24 cellular contexts compared by ENCODE assay signal in genomic region chrX:102964941-102965340, GRCh38. TPM values are rescaled to one million over a fixed set of nuclear protein-coding genes. Genes with fewer than 3 reads are reported as not detected.
DNase-seq lines count a peak whose midpoint lies in the region; ATAC-seq, FAIRE-seq and TF ChIP-seq lines count a peak whose summit lies in the region.
"Had no signal": no experiment of that assay in that cellular context is flagged by ENCODE, and none has a peak within 500 bp of the region (broad histone marks: within the 10 kb centered on the region; RNA-seq: fewer than 3 reads in every experiment).

No MANE protein-coding gene starts in this region.

- 0% methylated on average over 1 of the region's 1 CpG for WGBS in A549 (ENCODE audit: missing lambda C conversion rate)
- no CpG with 5 or more reads among the region's 1 CpG for WGBS in H9 (ENCODE audit: extremely low coverage, insufficient read length, low lambda C conversion rate)

- no peaks in the 10 kb centered on the region for H3K23me2 ChIP-seq in H9 (ENCODE audit: insufficient read length, low read depth, low read length, poor library complexity, severe bottlenecking)

- H4K20me1 ChIP-seq in H9 (ENCODE audit: control insufficient read depth, insufficient read depth, insufficient read length) = no peaks in the 10 kb centered on the region
- H4K20me1 ChIP-seq in astrocyte (ENCODE audit: insufficient read depth, low read length) = no peaks in the 10 kb centered on the region
- no peaks in the 10 kb centered on the region for H4K20me1 ChIP-seq in osteoblast (ENCODE audit: insufficient read depth, low read length)

- H3K27ac Mint-ChIP-seq in H9 = no peak overlapping the region
- H3K27ac Mint-ChIP-seq in astrocyte (ENCODE audit: unreplicated experiment) = no peak overlapping the region
- H3K27ac Mint-ChIP-seq: B cell; CD8-positive, alpha-beta T cell had no signal

- H3K27me3 Mint-ChIP-seq in H9 (ENCODE audit: low read depth) (0 out of 2 replicates have a peak, but pooled peaks cover 1% of the 10 kb centered on the region), astrocyte (ENCODE audit: low read depth, unreplicated experiment) (no peaks in the 10 kb centered on the region)
- H3K27me3 Mint-ChIP-seq: B cell had no signal

- H2BK12ac ChIP-seq in H9 (ENCODE audit: insufficient read length, low read depth, low read length) = no peak overlapping the region

- H2BK20ac ChIP-seq in H9 (ENCODE audit: low read depth, low read length, poor library complexity, severe bottlenecking) = no peak overlapping the region

- H3K9me3 Mint-ChIP-seq in H9 (peaks cover 49 to 55% of the 10 kb centered on the region in 2 experiments), astrocyte (ENCODE audit: unreplicated experiment) (peaks cover 6% of the 10 kb centered on the region)
- H3K9me3 Mint-ChIP-seq: CD8-positive, alpha-beta T cell had no signal

- H4K91ac ChIP-seq in H9 (ENCODE audit: insufficient read length, low read depth, low read length) = no peak overlapping the region

- H3K4me3 ChIP-seq in A549 (no peak overlapping the region), astrocyte (ENCODE audit: insufficient read depth, low read depth, low read length) (no peak overlapping the region), osteoblast (ENCODE audit: insufficient read depth, low read length) (no peak overlapping the region), vagina (no peak overlapping the region)

- no peak overlapping the region for H3K23ac ChIP-seq in H9 (ENCODE audit: insufficient read length, low read depth, low read length)

- H2AK5ac ChIP-seq in H9 (ENCODE audit: insufficient read length, low read length) = no peak overlapping the region

- H2AFZ ChIP-seq in H9 (ENCODE audit: low read length) = no peak overlapping the region
- no peak overlapping the region for H2AFZ ChIP-seq in astrocyte (ENCODE audit: low read depth, low read length)
- no peak overlapping the region for H2AFZ ChIP-seq in osteoblast (ENCODE audit: low read length)

- TF ChIP-seq CTCF in A549 (IDR thresholded peaks at IDR 0.05) = no peak
- 0 out of 3 replicates have a peak, but pooled peaks have one; percentile 1 for TF ChIP-seq CTCF in H9 (conservative IDR thresholded peaks at IDR 0.05)
- no peak for TF ChIP-seq CTCF in astrocyte (IDR thresholded peaks at IDR 0.05; ENCODE audit: insufficient read depth, low read depth, low read length)
- no peak for TF ChIP-seq CTCF in osteoblast (IDR thresholded peaks at IDR 0.05; ENCODE audit: extremely low read depth, low read depth, low read length)
- no peak for TF ChIP-seq CTCF in vagina (IDR thresholded peaks at IDR 0.05)

- H3K36me3 ChIP-seq in astrocyte (ENCODE audit: insufficient read depth, low read length) = no peaks in the 10 kb centered on the region
- H3K36me3 ChIP-seq in osteoblast (ENCODE audit: insufficient read depth, low read length) = no peaks in the 10 kb centered on the region
- no peaks in the 10 kb centered on the region for H3K36me3 ChIP-seq in vagina

- H3K79me2 ChIP-seq in H9 (ENCODE audit: insufficient read depth, low read length) (no peaks in the 10 kb centered on the region), astrocyte (ENCODE audit: insufficient read depth, low read length) (no peaks in the 10 kb centered on the region), osteoblast (ENCODE audit: insufficient read depth, low read length) (no peaks in the 10 kb centered on the region)

- H2BK5ac ChIP-seq in H9 (ENCODE audit: insufficient read length, low read length) = no peak overlapping the region

- H3K36me3 Mint-ChIP-seq in H9 (ENCODE audit: insufficient read depth in 1 of 3, low read depth in 3 of 3) = peaks cover 6% of the 10 kb centered on the region in 3 experiments; a peak in 3 of 7 replicates
- H3K36me3 Mint-ChIP-seq in astrocyte (ENCODE audit: low read depth, unreplicated experiment) = no peaks in the 10 kb centered on the region
- H3K36me3 Mint-ChIP-seq: CD8-positive, alpha-beta T cell had no signal

- no peak overlapping the region for H3K56ac ChIP-seq in H9 (ENCODE audit: insufficient read length, low read depth, low read length)

- no peaks in the 10 kb centered on the region for H3K9me3 ChIP-seq in A549
- H3K9me3 ChIP-seq in H9 (ENCODE audit: control insufficient read depth, low read depth, low read length) = peaks cover 18% of the 10 kb centered on the region
- no peaks in the 10 kb centered on the region for H3K9me3 ChIP-seq in astrocyte (ENCODE audit: insufficient read depth, low read depth, low read length)
- no peaks in the 10 kb centered on the region for H3K9me3 ChIP-seq in osteoblast (ENCODE audit: low read depth, low read length)
- peaks cover 6% of the 10 kb centered on the region for H3K9me3 ChIP-seq in vagina
- H3K9me3 ChIP-seq: Caco-2 had no signal

- no peak overlapping the region for H3T11ph ChIP-seq in H9 (ENCODE audit: low read length)

- H3K9ac ChIP-seq in H9 (ENCODE audit: extremely low read depth, insufficient read length, low read length) (no peak overlapping the region), astrocyte (ENCODE audit: low read length) (no peak overlapping the region)

- no peaks in the 10 kb centered on the region for H3K4me1 Mint-ChIP-seq in H9
- no peaks in the 10 kb centered on the region for H3K4me1 Mint-ChIP-seq in astrocyte (ENCODE audit: low read depth, unreplicated experiment)
- H3K4me1 Mint-ChIP-seq: B cell had no signal

- no peak for ATAC-seq in A549
- ATAC-seq: CD8-positive, alpha-beta T cell; HCT116; PC-3; Right ventricle myocardium inferior had no signal

- H3K4me2 ChIP-seq in A549 (no peak overlapping the region), H9 (ENCODE audit: insufficient read depth, insufficient read length, low read length) (no peak overlapping the region), astrocyte (ENCODE audit: low read length) (no peak overlapping the region), osteoblast (ENCODE audit: insufficient read depth, low read length) (no peak overlapping the region)

- no peak overlapping the region for H3K4me3 Mint-ChIP-seq in H9
- H3K4me3 Mint-ChIP-seq in astrocyte (ENCODE audit: unreplicated experiment) = no peak overlapping the region
- H3K4me3 Mint-ChIP-seq: B cell; CD8-positive, alpha-beta T cell had no signal

- POLR2A ChIA-PET in A549 (lab: Yijun Ruan, JAX) = no interaction called here

- H3K14ac ChIP-seq in H9 (ENCODE audit: insufficient read depth, low read length) = no peak overlapping the region

- H4K8ac ChIP-seq in H9 (replicated peaks; ENCODE audit: insufficient read length, low read depth, low read length) = no peak overlapping the region

- H3K27me3 ChIP-seq in H9 (ENCODE audit: insufficient read depth, low read length) (no peaks in the 10 kb centered on the region), astrocyte (ENCODE audit: insufficient read depth, low read length) (no peaks in the 10 kb centered on the region), osteoblast (ENCODE audit: insufficient read depth, low read length) (peaks cover 7% of the 10 kb centered on the region), vagina (no peaks in the 10 kb centered on the region)

- TF ChIP-seq EP300 in A549 (IDR thresholded peaks at IDR 0.05) = no peak

- TF ChIP-seq POLR2A in A549 (IDR thresholded peaks at IDR 0.05; ENCODE audit: low read length) = no peak
- no peak for TF ChIP-seq POLR2A in vagina (IDR thresholded peaks at IDR 0.05)

- H3K4ac ChIP-seq in H9 (ENCODE audit: low read depth, low read length) = no peak overlapping the region

- no peaks in the 10 kb centered on the region for H3K4me1 ChIP-seq in A549
- no peaks in the 10 kb centered on the region for H3K4me1 ChIP-seq in H9 (ENCODE audit: insufficient read depth, low read length)
- peaks cover 2% of the 10 kb centered on the region for H3K4me1 ChIP-seq in astrocyte (ENCODE audit: insufficient read depth, low read length)
- H3K4me1 ChIP-seq in osteoblast (ENCODE audit: insufficient read depth, low read length) = peaks cover 5% of the 10 kb centered on the region
- no peaks in the 10 kb centered on the region for H3K4me1 ChIP-seq in vagina
- H3K4me1 ChIP-seq: Caco-2 had no signal

- no peak overlapping the region for H3K18ac ChIP-seq in H9 (ENCODE audit: insufficient read length, low read depth, low read length)

- no peak overlapping the region for H2BK120ac ChIP-seq in H9 (ENCODE audit: low read depth, low read length, poor library complexity, severe bottlenecking)

- H3K79me1 ChIP-seq in H9 (ENCODE audit: insufficient read depth, low read depth, low read length, poor library complexity, severe bottlenecking) = no peaks in the 10 kb centered on the region

- FAIRE-seq in A549 (lab: Jason Lieb, UNC) = peak; percentile 59
- FAIRE-seq in astrocyte (lab: Jason Lieb, UNC) = peak; percentile 13
- no peak for FAIRE-seq in HTR-8/SVneo (lab: Jason Lieb, UNC)
- FAIRE-seq: GM12891, H1 had no signal

- H2BK15ac ChIP-seq in H9 (ENCODE audit: low read depth, low read length) = no peak overlapping the region

- CTCF ChIA-PET in A549 (lab: Yijun Ruan, JAX) = interaction anchor here (1.6 to 6.1 kb wide), 2 partner anchors 13 kb away, joined by 3 to 46 read pairs; no protein-coding TSS in a partner anchor

- DNase-seq in A549 (ENCODE audit: low read depth in 1 of 2, low spot score in 1 of 2) (no peak), H9 (no peak), astrocyte (ENCODE audit: low read depth) (no peak), osteoblast (ENCODE audit: insufficient read length, low spot score, missing footprints) (no peak), vagina (ENCODE audit: extremely low spot score in 2 of 2) (no peak), HTR-8/SVneo (ENCODE audit: insufficient read length, low spot score) (no peak), iPS-NIHi7 (ENCODE audit: extremely low spot score) (no peak)
- DNase-seq: Caco-2; CD8-positive, alpha-beta T cell; DMS79 treated with DMSO at 0.1 percent for 48 hours; GF-D8; NCI-H2029; NCI-H2227 treated with DMSO at 0.1 percent for 48 hours; NCI-H69; NK-92 treated with Interleukin-12 subunit alpha and Interleukin-12 subunit beta, amount 100 ng/mL, for 24 hours; PC-3 had no signal

- H4K5ac ChIP-seq in H9 (ENCODE audit: insufficient read length, low read depth, low read length) = no peak overlapping the region

- TF ChIP-seq RAD21 in A549 (conservative IDR thresholded peaks at IDR 0.05 in 1 of 2, IDR thresholded peaks at IDR 0.05 in 1 of 2) = no peak

- intact Hi-C loops in vagina (cut with DNase I) = no loop called here

- H3K27ac ChIP-seq in A549 = no peak overlapping the region
- H3K27ac ChIP-seq in H9 (ENCODE audit: insufficient read length, low read depth, low read length) = no peak overlapping the region
- no peak overlapping the region for H3K27ac ChIP-seq in astrocyte (ENCODE audit: low read depth, low read length)
- H3K27ac ChIP-seq in osteoblast (ENCODE audit: low read depth, low read length) = peak overlapping the region; percentile 14
- H3K27ac ChIP-seq in vagina = no peak overlapping the region
- H3K27ac ChIP-seq: C4-2B had no signal

RNA-seq across cellular contexts. Expression of gene RAB40AL, which starts 27.9 kb away (rescaled TPM):
- polyA plus RNA-seq in A549 (2011; rRNA removed) (0.48 and 1.1 TPM in 2 replicates), A549 (2017; fragmentation: RNase III; extraction: RNeasy Plus Mini Kit Qiagen cat#74134 plus additional on column Dnase treatment) (0.09 TPM in 2 of 3 replicates, not detected in the other)
- polyA plus RNA-seq in A549 (2012; cell fraction: cytosol; rRNA removed) = 0.16 and 0.21 TPM in 2 replicates
- polyA plus RNA-seq in A549 (2012; cell fraction: nucleus; rRNA removed) = 4.9 and 5.5 TPM in 2 replicates
- 8.2 and 9.6 TPM in 2 replicates for polyA minus RNA-seq in A549 (2011; rRNA and poly(A)+ RNA removed)
- total RNA-seq in H9 (2021) (not detected in 2 replicates), astrocyte (0.25 TPM in 1 of 2 replicates, not detected in the other), osteoblast (0.72 and 0.88 TPM in 2 replicates), vagina (9.6 TPM)
- total RNA-seq: Right ventricle myocardium inferior; RPMI7951; T-helper 1 cell treated with Interleukin-12 subunit alpha and Interleukin-12 subunit beta and Interleukin-4 antibody, amounts not matched to agents 30 ng/mL and 1 ng/mL, for 36 hours had no signal
